In the genomic region with DNA sequence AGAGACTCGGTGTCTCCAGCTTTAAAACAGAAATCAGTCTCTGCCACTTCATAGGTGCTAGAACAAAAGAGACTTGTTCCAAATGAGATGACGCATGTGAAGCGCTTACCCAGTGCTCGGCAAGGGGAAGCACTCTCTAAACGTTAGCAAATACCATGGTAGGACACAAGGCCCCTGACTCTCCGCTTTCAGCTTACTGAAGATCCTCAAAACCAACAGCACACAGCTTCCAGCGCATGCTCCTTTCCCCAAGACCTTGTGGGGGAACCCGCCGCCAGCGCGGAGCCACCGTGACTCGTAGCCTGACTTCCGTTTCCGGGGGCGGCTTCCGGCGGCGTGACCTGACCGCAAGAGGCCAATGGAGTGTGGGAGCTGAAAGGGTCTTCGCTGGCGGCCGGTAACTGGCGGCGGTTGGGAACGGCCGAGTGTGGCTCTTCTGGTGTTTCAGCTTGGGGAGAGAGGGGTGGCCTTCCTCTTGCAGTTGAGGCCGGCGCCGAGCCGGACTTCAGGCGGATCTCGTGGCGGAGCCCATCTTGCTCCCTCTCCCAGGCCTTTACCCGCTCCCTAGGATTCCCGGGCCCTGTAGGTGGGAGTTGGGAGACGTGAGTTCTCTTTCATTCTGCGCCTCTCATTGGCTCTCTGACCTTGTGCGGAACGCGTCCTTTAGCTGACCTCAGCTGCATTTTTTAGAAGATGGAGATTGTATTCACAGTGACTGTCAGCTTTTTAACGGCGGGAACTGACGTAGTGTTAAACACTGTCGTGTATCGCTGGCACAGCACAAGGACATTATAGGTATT, we compare ENCODE assay signal across 8 cellular contexts. TPM values are rescaled to one million over a fixed set of nuclear protein-coding genes. Genes with fewer than 3 reads are reported as not detected.
A peak's percentile ranks its signal among the peaks of the same experiment; 100 is the strongest.
DNase-seq lines count a peak whose midpoint lies in the region; ATAC-seq, FAIRE-seq and TF ChIP-seq lines count a peak whose summit lies in the region.

A gene with protein sequence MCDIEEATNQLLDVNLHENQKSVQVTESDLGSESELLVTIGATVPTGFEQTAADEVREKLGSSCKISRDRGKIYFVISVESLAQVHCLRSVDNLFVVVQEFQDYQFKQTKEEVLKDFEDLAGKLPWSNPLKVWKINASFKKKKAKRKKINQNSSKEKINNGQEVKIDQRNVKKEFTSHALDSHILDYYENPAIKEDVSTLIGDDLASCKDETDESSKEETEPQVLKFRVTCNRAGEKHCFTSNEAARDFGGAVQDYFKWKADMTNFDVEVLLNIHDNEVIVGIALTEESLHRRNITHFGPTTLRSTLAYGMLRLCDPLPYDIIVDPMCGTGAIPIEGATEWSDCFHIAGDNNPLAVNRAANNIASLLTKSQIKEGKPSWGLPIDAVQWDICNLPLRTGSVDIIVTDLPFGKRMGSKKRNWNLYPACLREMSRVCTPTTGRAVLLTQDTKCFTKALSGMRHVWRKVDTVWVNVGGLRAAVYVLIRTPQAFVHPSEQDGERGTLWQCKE (plus strand): TSS at position 324 of the 800 bp plus-strand sequence. CDS start 2,015 bp downstream, outside the sequence.

- DNase-seq in CD8-positive, alpha-beta memory T cell, result peak; percentile 84 to 93 (median 87)
- DNase-seq in HPDE6-E6E7 (ENCODE audit: extremely low spot score) (peak; percentile 33), NOMO-1 treated with DMSO at 0.1 percent for 48 hours (lab: John Stamatoyannopoulos, UW; ENCODE audit: unreplicated experiment) (peak; percentile 94), H1 (ENCODE audit: low read depth in 1 of 2, low spot score in 2 of 2) (peak; percentile 84 to 92), mesenchymal stem cell (peak; percentile 96)
- DNase-seq in activated CD8-positive, alpha-beta memory T cell treated with anti-CD3 and anti-CD28 coated beads for 4 hours (ENCODE audit: low read depth in 2 of 2), result peak; percentile 87 to 89
- DNase-seq in stimulated activated CD8-positive, alpha-beta memory T cell treated with anti-CD3 and anti-CD28 coated beads, Interleukin-15, amount 100 ng/mL, for 1 hour (ENCODE audit: low read depth), result peak; percentile 84

- H2AFZ ChIP-seq in H1 (ENCODE audit: low read length), result peak within 1 kb of the TSS; percentile 63; the same call in 1 of the 2 replicates
- no peak within 1 kb of the TSS for H2AFZ ChIP-seq in mesenchymal stem cell (ENCODE audit: low read depth, low read length)

- TF ChIP-seq CTCF in H1 (IDR thresholded peaks at IDR 0.05; ENCODE audit: control extremely low read depth in 1 of 3, insufficient read depth in 1 of 3, low read depth in 1 of 3, low read length in 3 of 3), result no peak

- H4K91ac ChIP-seq in H1 (replicated peaks; ENCODE audit: insufficient read length, low read length) (peak within 1 kb of the TSS; percentile 71), mesenchymal stem cell (ENCODE audit: low read length) (no peak within 1 kb of the TSS)

- CTCF ChIA-PET in CD8-positive, alpha-beta memory T cell (lab: Charles Lee), result interaction anchor here (1.0 to 3.7 kb wide), 11 partner anchors 10 to 369 kb away, joined by 3 to 38 read pairs (median 3); a partner anchor contains a TSS
- CTCF ChIA-PET in H1 (lab: Charles Lee; ENCODE audit: partially characterized antibody), result interaction anchor here (0.6 to 3.3 kb wide), 12 partner anchors 10 to 423 kb away, joined by 3 to 47 read pairs (median 3); no protein-coding TSS in a partner anchor

- H3K79me2 ChIP-seq in H1 (ENCODE audit: control insufficient read depth in 1 of 2, insufficient read depth in 2 of 2, low read length in 2 of 2), result peaks cover 0 to 14% of the 10 kb centered on the region in 2 experiments; a peak in 2 of 4 replicates

- ATAC-seq in GM19463 (IDR thresholded peaks at IDR 0.05; ENCODE audit: unreplicated experiment), result peak; percentile 99

- H3K9ac ChIP-seq in H1 (replicated peaks in 1 of 4; ENCODE audit: extremely low read depth in 1 of 4, low read depth in 3 of 4, low read length in 3 of 4) (peak within 1 kb of the TSS; percentile 82 to 94 (median 88)), mesenchymal stem cell (ENCODE audit: low read length) (peak within 1 kb of the TSS; percentile 91)

- peak within 1 kb of the TSS; percentile 85; the same call in 1 of the 2 replicates for H2BK12ac ChIP-seq in H1 (ENCODE audit: low read depth, low read length)
- no peak within 1 kb of the TSS for H2BK12ac ChIP-seq in mesenchymal stem cell (ENCODE audit: low read length in 2 of 2)

- H3K4me1 ChIP-seq in CD8-positive, alpha-beta memory T cell (ENCODE audit: insufficient read depth, low read length), result peaks cover 21% of the 10 kb centered on the region
- H3K4me1 ChIP-seq in H1 (replicated peaks in 1 of 4; ENCODE audit: control insufficient read depth in 3 of 4, insufficient read depth in 4 of 4, low read length in 3 of 4), result peaks cover 0 to 2% (median under 1%) of the 10 kb centered on the region in 4 experiments; a peak in 2 of 7 replicates
- H3K4me1 ChIP-seq in mesenchymal stem cell (ENCODE audit: control insufficient read depth, insufficient read depth, low read depth, low read length), result peaks cover 3% of the 10 kb centered on the region

- FAIRE-seq in H1 (lab: Jason Lieb, UNC), result no peak

- H3K36me3 Mint-ChIP-seq in CD8-positive, alpha-beta memory T cell, result peaks cover 0 to 34% (median 3%) of the 10 kb centered on the region in 3 donors

- H3K4me3 Mint-ChIP-seq in CD8-positive, alpha-beta memory T cell, result peak within 1 kb of the TSS; percentile 90 to 100 (median 98)

- peak within 1 kb of the TSS; percentile 66 to 72 for H3K4me2 ChIP-seq in H1 (ENCODE audit: insufficient read depth in 1 of 2, low read depth in 2 of 2, low read length in 2 of 2)
- H3K4me2 ChIP-seq in mesenchymal stem cell (ENCODE audit: low read length, poor library complexity, severe bottlenecking), result peak within 1 kb of the TSS; percentile 59

- H2AK5ac ChIP-seq in H1 (ENCODE audit: low read depth, low read length) (no peak within 1 kb of the TSS; the same call in 1 of the 2 replicates), mesenchymal stem cell (ENCODE audit: low read length, severe bottlenecking) (no peak within 1 kb of the TSS)

- H3K4ac ChIP-seq in H1 (replicated peaks; ENCODE audit: insufficient read length, low read depth, low read length), result peak within 1 kb of the TSS; percentile 74
- peak within 1 kb of the TSS in 1 of 2 experiments; percentile 22 for H3K4ac ChIP-seq in mesenchymal stem cell (ENCODE audit: low read depth in 1 of 2, low read length in 2 of 2)

- peak within 1 kb of the TSS; percentile 95 to 100 (median 99) for H3K27ac Mint-ChIP-seq in CD8-positive, alpha-beta memory T cell

- H3K9me3 Mint-ChIP-seq in CD8-positive, alpha-beta memory T cell, result no peaks in the 10 kb centered on the region

- TF ChIP-seq RAD21 in H1 (IDR thresholded peaks at IDR 0.05 in 1 of 2, conservative IDR thresholded peaks at IDR 0.05 in 1 of 2; ENCODE audit: low read depth in 2 of 2, low read length in 2 of 2), result peak in 1 of 2 experiments; percentile 16; a peak in 2 of 4 replicates

- H3K27me3 Mint-ChIP-seq in CD8-positive, alpha-beta memory T cell, result no peaks in the 10 kb centered on the region

- peak within 1 kb of the TSS; percentile 99 for H3K27ac ChIP-seq in CD8-positive, alpha-beta memory T cell (ENCODE audit: low read depth, low read length)
- peak within 1 kb of the TSS; percentile 86 for H3K27ac ChIP-seq in H1 (ENCODE audit: low read depth, low read length)
- peak within 1 kb of the TSS; percentile 88 for H3K27ac ChIP-seq in mesenchymal stem cell (ENCODE audit: low read length, poor library complexity, severe bottlenecking)

- H4K20me1 ChIP-seq in H1 (replicated peaks in 1 of 2; ENCODE audit: control insufficient read depth in 1 of 2, insufficient read depth in 2 of 2, low read length in 2 of 2), result no peaks in the 10 kb centered on the region

- H3K79me1 ChIP-seq in H1 (ENCODE audit: low read depth, low read length), result no peaks in the 10 kb centered on the region; the same call in 1 of the 2 replicates
- peaks cover 11% of the 10 kb centered on the region for H3K79me1 ChIP-seq in mesenchymal stem cell (replicated peaks; ENCODE audit: low read length, poor library complexity, severe bottlenecking)

- WGBS in H1 (ENCODE audit: extremely low coverage in 1 of 2, insufficient coverage in 1 of 2, insufficient read length in 1 of 2, insufficient replicate concordance in 2 of 2, low coverage in 1 of 2, low lambda C conversion rate in 2 of 2, missing lambda C conversion rate in 1 of 2), 2 experiments, result 6% methylated on average over 41 of the region's 46 CpGs; no CpG with 5 or more reads in 1 of the 2 experiments
- WGBS in mesenchymal stem cell, result 25% methylated on average over 35 of the region's 46 CpGs

- peak within 1 kb of the TSS; percentile 98 for H3K4me3 ChIP-seq in CD8-positive, alpha-beta memory T cell (ENCODE audit: low read length)
- H3K4me3 ChIP-seq in H1 (ENCODE audit: extremely low read depth in 1 of 4, insufficient read depth in 2 of 4, low read depth in 3 of 4, low read length in 4 of 4) (peak within 1 kb of the TSS; percentile 52 to 82 (median 64)), mesenchymal stem cell (ENCODE audit: insufficient read depth in 1 of 2, low read depth in 1 of 2, low read length in 2 of 2) (peak within 1 kb of the TSS; percentile 68 to 91)

- peak within 1 kb of the TSS; percentile 82 for H4K5ac ChIP-seq in H1 (ENCODE audit: insufficient read length, low read depth, low read length)

- TF ChIP-seq POLR2A in H1 (IDR thresholded peaks at IDR 0.05; ENCODE audit: control extremely low read depth in 1 of 2, low read depth in 2 of 2, low read length in 2 of 2), result peak; percentile 85 to 99

- H2BK120ac ChIP-seq in H1 (replicated peaks; ENCODE audit: low read depth, low read length), result no peak within 1 kb of the TSS
- H2BK120ac ChIP-seq in mesenchymal stem cell (ENCODE audit: low read depth, low read length), result no peak within 1 kb of the TSS

- H3K18ac ChIP-seq in H1 (ENCODE audit: extremely low read depth, low read length) (peak within 1 kb of the TSS; percentile 99), mesenchymal stem cell (ENCODE audit: low read depth in 1 of 2, low read length in 2 of 2) (peak within 1 kb of the TSS; percentile 63 to 68)

- H4K8ac ChIP-seq in H1 (ENCODE audit: extremely low read depth, insufficient read depth, low read length), result peak within 1 kb of the TSS; percentile 97; the same call in 1 of the 2 replicates
- peak within 1 kb of the TSS; percentile 10 for H4K8ac ChIP-seq in mesenchymal stem cell (ENCODE audit: low read length)

- peaks cover 2% of the 10 kb centered on the region; the same call in 1 of the 2 replicates for H3K23me2 ChIP-seq in H1 (ENCODE audit: low read depth, low read length)

- H3K27me3 ChIP-seq in CD8-positive, alpha-beta memory T cell (ENCODE audit: insufficient read depth, low read length, poor library complexity, severe bottlenecking), result no peaks in the 10 kb centered on the region
- H3K27me3 ChIP-seq in H1 (replicated peaks in 1 of 4; ENCODE audit: control insufficient read depth in 3 of 4, extremely low read depth in 1 of 4, insufficient read depth in 3 of 4, low read length in 3 of 4) (no peaks in the 10 kb centered on the region; a peak in 1 of 7 replicates), mesenchymal stem cell (ENCODE audit: control insufficient read depth in 1 of 2, insufficient read depth in 1 of 2, low read length in 2 of 2) (no peaks in the 10 kb centered on the region)

- H2BK20ac ChIP-seq in H1 (ENCODE audit: low read length), result peak within 1 kb of the TSS; percentile 96; the same call in 1 of the 2 replicates

- no peaks in the 10 kb centered on the region for H3K9me3 ChIP-seq in CD8-positive, alpha-beta memory T cell (ENCODE audit: low read length)
- H3K9me3 ChIP-seq in H1 (ENCODE audit: insufficient read depth in 2 of 2, low read depth in 1 of 2, low read length in 1 of 2) (no peaks in the 10 kb centered on the region), mesenchymal stem cell (ENCODE audit: control insufficient read depth, low read length) (no peaks in the 10 kb centered on the region)

- peak in 1 of 2 experiments; percentile 31; a peak in 1 of 3 replicates for TF ChIP-seq EP300 in H1 (IDR thresholded peaks at IDR 0.05; ENCODE audit: borderline replicate concordance in 1 of 2, low read depth in 2 of 2, low read length in 2 of 2)

- H3K14ac ChIP-seq in H1 (ENCODE audit: insufficient read length) (no peak within 1 kb of the TSS), mesenchymal stem cell (ENCODE audit: low read length in 2 of 2) (no peak within 1 kb of the TSS)

- no peak within 1 kb of the TSS for H2BK15ac ChIP-seq in H1 (ENCODE audit: low read length)
- H2BK15ac ChIP-seq in mesenchymal stem cell (ENCODE audit: low read depth, poor library complexity, severe bottlenecking), result peak within 1 kb of the TSS; percentile 55

- peaks cover 16 to 40% (median 19%) of the 10 kb centered on the region in 3 donors for H3K4me1 Mint-ChIP-seq in CD8-positive, alpha-beta memory T cell

- H2BK5ac ChIP-seq in H1 (ENCODE audit: low read depth, low read length) (peak within 1 kb of the TSS; percentile 94), mesenchymal stem cell (ENCODE audit: low read depth, low read length, poor library complexity, severe bottlenecking) (peak within 1 kb of the TSS; percentile 48)

- H3K23ac ChIP-seq in H1 (ENCODE audit: insufficient read length) (no peak within 1 kb of the TSS), mesenchymal stem cell (ENCODE audit: low read length in 2 of 2) (no peak within 1 kb of the TSS)

- peak within 1 kb of the TSS; percentile 62 for H3K56ac ChIP-seq in H1 (replicated peaks; ENCODE audit: insufficient read length, low read depth, low read length)

- POLR2A ChIA-PET in CD8-positive, alpha-beta memory T cell (lab: Charles Lee), result interaction anchor here (0.7 to 4.0 kb wide), 9 partner anchors 15 to 430 kb away, joined by 3 to 81 read pairs (median 5); a partner anchor contains a TSS
- POLR2A ChIA-PET in H1 (lab: Charles Lee; ENCODE audit: partially characterized antibody), result interaction anchor here (0.9 to 5.0 kb wide), 32 partner anchors 9 to 584 kb away, joined by 3 to 103 read pairs (median 4); a partner anchor contains a TSS

- peaks cover 22% of the 10 kb centered on the region for H3K36me3 ChIP-seq in CD8-positive, alpha-beta memory T cell (ENCODE audit: insufficient read depth, low read length)
- H3K36me3 ChIP-seq in H1 (ENCODE audit: control insufficient read depth in 2 of 4, insufficient read depth in 4 of 4, low read length in 3 of 4) (peaks cover 2 to 29% (median 24%) of the 10 kb centered on the region in 4 experiments; a peak in 7 of 8 replicates), mesenchymal stem cell (ENCODE audit: control insufficient read depth in 1 of 2, insufficient read depth in 2 of 2, low read depth in 1 of 2, low read length in 2 of 2) (peaks cover 6 to 33% of the 10 kb centered on the region in 2 experiments)

RNA-seq across cellular contexts. Expression of the gene that starts here (rescaled TPM):
- 10 to 100 TPM; 58.4 to 58.5 TPM for total RNA-seq in CD8-positive, alpha-beta memory T cell
- polyA plus RNA-seq in CD8-positive, alpha-beta memory T cell, result 19.5 TPM
- 62.6 and 68.9 TPM in 2 replicates for total RNA-seq in H1 (2021; fragmentation: NEBNext Ultra II Directional; extraction: Animal tissue kit (Norgen Biotek cat#: 25700))
- polyA plus RNA-seq in H1 (2011; rRNA removed), result 16.4 and 26.7 TPM in 2 replicates
- 31.0 TPM for polyA plus RNA-seq in H1 (2011; cell fraction: cytosol; rRNA removed)
- polyA plus RNA-seq in H1 (2011; cell fraction: nucleus; rRNA removed), result 16.1 TPM
- 49.6 to 67.5 TPM (median 60.3 TPM) in 4 replicates for polyA plus RNA-seq in H1 (2012, experiment 1 of 2)
- polyA plus RNA-seq in H1 (2012, experiment 2 of 2), result 5.7 TPM
- polyA plus RNA-seq in H1 (2013, experiment 1 of 2), result 24.9 TPM
- polyA plus RNA-seq in H1 (2013, experiment 2 of 2), result 29.4 TPM
- polyA minus RNA-seq in H1 (2011; rRNA and poly(A)+ RNA removed), result 76.6 and 83.1 TPM in 2 replicates
- polyA minus RNA-seq in H1 (2011; cell fraction: cytosol; rRNA and poly(A)+ RNA removed), result 22.8 TPM
- 34.8 TPM for polyA minus RNA-seq in H1 (2011; cell fraction: nucleus; rRNA and poly(A)+ RNA removed)
- 19.1 TPM for polyA plus RNA-seq in mesenchymal stem cell (2013, experiment 1 of 2)
- polyA plus RNA-seq in mesenchymal stem cell (2013, experiment 2 of 2), result 20.3 TPM

Comparison
In these comparisons a context has a peak if more than half of its experiments do, and no peak if none do; other contexts are left out.
1. Peak in every context shown above with its lines: DNase-seq, ATAC-seq, H3K4me3 ChIP-seq and H3K27ac ChIP-seq.
2. DNase-seq: peak in every context shown above with its lines; median percentile 96 in mesenchymal stem cell; 94 in NOMO-1 treated with DMSO at 0.1 percent for 48 hours; 88 in activated CD8-positive, alpha-beta memory T cell treated with anti-CD3 and anti-CD28 coated beads for 4 hours; 88 in H1; 87 in CD8-positive, alpha-beta memory T cell; 84 in stimulated activated CD8-positive, alpha-beta memory T cell treated with anti-CD3 and anti-CD28 coated beads, Interleukin-15, amount 100 ng/mL, for 1 hour; 33 in HPDE6-E6E7.